ENCODE assay signal across 19 cellular contexts in the genomic region with DNA sequence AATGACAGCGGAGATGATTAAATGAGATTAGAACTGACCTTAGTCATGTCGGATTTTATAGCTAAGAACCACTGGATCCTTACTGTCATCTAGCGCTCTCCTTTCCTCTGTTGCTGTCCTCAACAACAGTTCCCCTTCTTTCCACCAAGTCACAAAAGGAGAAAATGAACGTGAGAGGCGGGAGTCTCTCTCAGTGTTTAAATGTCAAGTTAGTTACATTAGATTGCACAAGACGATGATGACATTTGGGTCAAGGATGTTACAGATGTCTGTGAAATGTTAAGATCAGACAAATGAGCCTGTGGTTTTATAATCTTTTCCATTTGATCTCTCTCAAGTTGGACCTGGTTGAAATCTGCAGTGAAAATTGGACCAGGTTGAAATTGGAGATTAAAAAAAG. TPM values are rescaled to one million over a fixed set of nuclear protein-coding genes. Genes with fewer than 3 reads are reported as not detected.
DNase-seq lines count a peak whose midpoint lies in the region; ATAC-seq and TF ChIP-seq lines count a peak whose summit lies in the region.
"Had no signal": no experiment of that assay in that cellular context is flagged by ENCODE, and none has a peak within 500 bp of the region (broad histone marks: within the 10 kb centered on the region; RNA-seq: fewer than 3 reads in every experiment).

No MANE protein-coding gene starts in this region.

- CTCF ChIA-PET in activated naive CD4-positive, alpha-beta T cell treated with anti-CD3 and anti-CD28 coated beads for 36 hours (lab: Charles Lee) = interaction anchor here (0.7 to 2.6 kb wide), 2 partner anchors 294 to 389 kb away, joined by 3 to 13 read pairs; a partner anchor contains a TSS

- no peak for TF ChIP-seq CTCF in fibroblast of mammary gland (conservative IDR thresholded peaks at IDR 0.05; ENCODE audit: control insufficient read depth, insufficient read depth, low read depth, low read length)

- H3K27ac Mint-ChIP-seq in activated naive CD4-positive, alpha-beta T cell treated with anti-CD3 and anti-CD28 coated beads for 36 hours = peak overlapping the region; percentile 80
- peak overlapping the region; percentile 67 for H3K27ac Mint-ChIP-seq in T-helper 17 cell

- H3K4me1 Mint-ChIP-seq in activated naive CD4-positive, alpha-beta T cell treated with anti-CD3 and anti-CD28 coated beads for 36 hours (ENCODE audit: low read depth) = peaks cover 5% of the 10 kb centered on the region
- no peaks in the 10 kb centered on the region for H3K4me1 Mint-ChIP-seq in T-helper 17 cell

- intact Hi-C loops in activated naive CD4-positive, alpha-beta T cell treated with anti-CD3 and anti-CD28 coated beads for 36 hours (cut with micrococcal nuclease) = loop anchor here (2.0 kb wide), 1 partner anchor 54 kb away; a partner anchor contains a TSS

- H3K9me3 ChIP-seq in T-helper 17 cell (ENCODE audit: control insufficient read depth, low read length, poor library complexity, severe bottlenecking) = no peaks in the 10 kb centered on the region
- H3K9me3 ChIP-seq: left ventricle myocardium inferior, spleen had no signal

- peak overlapping the region; percentile 37 for H3K4me3 Mint-ChIP-seq in activated naive CD4-positive, alpha-beta T cell treated with anti-CD3 and anti-CD28 coated beads for 36 hours
- no peak overlapping the region for H3K4me3 Mint-ChIP-seq in T-helper 17 cell

- no peak overlapping the region for H3K4me3 ChIP-seq in fibroblast of mammary gland (ENCODE audit: control insufficient read depth, low read depth, low read length)
- H3K4me3 ChIP-seq: dorsolateral prefrontal cortex, left ventricle myocardium inferior, spleen had no signal

- ATAC-seq in T-helper 17 cell = no peak
- ATAC-seq: SK-N-SH treated with all-trans-retinoic acid at 6 μM for 48 hours had no signal

- no peaks in the 10 kb centered on the region for H3K9me3 Mint-ChIP-seq in activated naive CD4-positive, alpha-beta T cell treated with anti-CD3 and anti-CD28 coated beads for 36 hours

- peaks cover 20% of the 10 kb centered on the region for H3K36me3 Mint-ChIP-seq in activated naive CD4-positive, alpha-beta T cell treated with anti-CD3 and anti-CD28 coated beads for 36 hours (ENCODE audit: low read depth)
- H3K36me3 Mint-ChIP-seq in T-helper 17 cell (ENCODE audit: low read depth) = peaks cover 5% of the 10 kb centered on the region

- H3K27me3 Mint-ChIP-seq in activated naive CD4-positive, alpha-beta T cell treated with anti-CD3 and anti-CD28 coated beads for 36 hours (ENCODE audit: low read depth) = no peaks in the 10 kb centered on the region
- no peaks in the 10 kb centered on the region for H3K27me3 Mint-ChIP-seq in T-helper 17 cell

- DNase-seq in activated naive CD4-positive, alpha-beta T cell treated with anti-CD3 and anti-CD28 coated beads for 36 hours = no peak
- no peak for DNase-seq in activated naive CD4-positive, alpha-beta T cell treated with Interleukin-2 at 50 U/mL for 16 hours
- DNase-seq in T-helper 17 cell (no peak), fibroblast of mammary gland (ENCODE audit: low read depth) (peak; percentile 22), DMS153 (lab: John Stamatoyannopoulos, UW) (no peak), LoVo (ENCODE audit: low spot score) (no peak), NK-92 (lab: John Stamatoyannopoulos, UW; ENCODE audit: unreplicated experiment) (no peak)
- DNase-seq: activated CD4-positive, alpha-beta T cell treated with anti-CD3 and anti-CD28 coated beads for 4 hours; amniotic stem cell; caudate nucleus; DND-41; dorsolateral prefrontal cortex; glutamatergic neuron; HCEC 1CT; left ventricle myocardium inferior; NCI-H1694 treated with DMSO at 0.1 percent for 48 hours; NCI-H774; spleen had no signal

RNA-seq across cellular contexts. Expression of a gene that starts 53.5 kb away (rescaled TPM):
- 10 to 100 TPM; 31.7 to 34.2 TPM for total RNA-seq in activated naive CD4-positive, alpha-beta T cell treated with anti-CD3 and anti-CD28 coated beads for 36 hours
- total RNA-seq in T-helper 17 cell = 10 to 100 TPM; 51.2 to 51.7 TPM
